In the genomic region with DNA sequence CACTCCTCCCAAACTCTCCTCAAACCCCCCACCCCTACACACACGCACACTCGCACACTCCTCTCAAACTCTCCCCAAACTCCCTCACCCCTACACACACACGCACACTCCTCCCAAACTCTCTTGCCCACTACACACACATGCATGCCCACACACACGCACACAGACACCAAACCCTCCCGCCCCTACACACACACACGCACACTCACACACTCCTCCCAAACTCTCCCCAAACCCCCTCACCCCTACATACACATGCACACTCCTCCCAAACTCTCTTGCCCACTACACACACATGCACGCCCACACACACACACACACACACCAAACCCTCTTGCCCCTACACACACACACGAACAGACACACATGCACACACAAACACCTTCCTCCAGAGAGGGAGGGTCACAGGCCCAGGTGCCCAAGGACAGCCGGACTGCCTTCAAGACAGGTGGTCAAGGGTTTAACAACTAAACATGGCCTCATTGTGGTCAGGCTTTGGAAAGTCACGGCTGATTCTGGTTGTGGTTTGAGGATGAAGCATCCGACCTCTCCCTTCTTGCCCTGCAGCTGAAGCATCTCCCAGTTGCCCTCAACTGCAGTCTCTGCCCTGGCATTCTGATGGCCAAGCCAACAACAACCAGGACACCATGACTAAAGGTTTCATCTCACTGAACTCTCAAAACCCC, we compare ENCODE assay signal across 19 cellular contexts.
"Had no signal": no experiment of that assay in that cellular context is flagged by ENCODE, and none has a peak within 500 bp of the region (broad histone marks: within the 10 kb centered on the region; RNA-seq: fewer than 3 reads in every experiment).

No MANE protein-coding gene starts in this region.

- H3K36me3 ChIP-seq: neutrophil, spleen, tibial artery had no signal

- H3K27ac Mint-ChIP-seq: activated CD8-positive, alpha-beta T cell treated with anti-CD3 and anti-CD28 coated beads for 36 hours; activated naive CD4-positive, alpha-beta T cell treated with anti-CD3 and anti-CD28 coated beads, Interleukin-2, amount 50 U/mL, for 72 hours; activated T-cell treated with anti-CD3 and anti-CD28 coated beads, Interleukin-2, amount 50 U/mL, for 72 hours; effector memory CD8-positive, alpha-beta T cell; naive thymus-derived CD8-positive, alpha-beta T cell; stimulated activated naive B cell treated with anti-CD40 and anti-IgM and Interleukin-4, amounts not matched to agents 10 μg/mL and 1 μg/mL and 100 μg/mL, for 72 hours had no signal

- DNase-seq: activated CD4-positive, alpha-beta T cell treated with anti-CD3 and anti-CD28 coated beads for 48 hours; activated CD4-positive, CD25-positive, alpha-beta regulatory T cell; activated CD8-positive, alpha-beta T cell treated with anti-CD3 and anti-CD28 coated beads for 36 hours; activated gamma-delta T cell treated with Interleukin-2 at 50 U/mL for 16 hours; activated T-cell treated with anti-CD3 and anti-CD28 coated beads, Interleukin-2, amount 50 U/mL, for 72 hours; amniotic stem cell; dermis blood vessel endothelial cell; effector memory CD8-positive, alpha-beta T cell; left ventricle myocardium superior; mucosa of descending colon; naive thymus-derived CD8-positive, alpha-beta T cell; spleen; stimulated activated CD4-positive, alpha-beta T cell treated with anti-CD3 and anti-CD28 coated beads, Interleukin-4, amount 100 ng/mL, for 4 hours; stimulated activated naive B cell treated with anti-CD40 and anti-IgM and Interleukin-4, amounts not matched to agents 10 μg/mL and 1 μg/mL and 100 μg/mL, for 72 hours; substantia nigra; T1000; tibial artery had no signal

- H3K4me1 Mint-ChIP-seq: naive thymus-derived CD8-positive, alpha-beta T cell; stimulated activated naive B cell treated with anti-CD40 and anti-IgM and Interleukin-4, amounts not matched to agents 10 μg/mL and 1 μg/mL and 100 μg/mL, for 72 hours had no signal

- H3K36me3 Mint-ChIP-seq: activated naive CD4-positive, alpha-beta T cell treated with anti-CD3 and anti-CD28 coated beads, Interleukin-2, amount 50 U/mL, for 72 hours; naive thymus-derived CD8-positive, alpha-beta T cell; stimulated activated naive B cell treated with anti-CD40 and anti-IgM and Interleukin-4, amounts not matched to agents 10 μg/mL and 1 μg/mL and 100 μg/mL, for 72 hours had no signal

- H3K4me3 ChIP-seq: mucosa of descending colon, spleen, tibial artery had no signal

- H3K9me3 ChIP-seq: mucosa of descending colon, neutrophil, spleen, tibial artery had no signal

- H3K27ac ChIP-seq: neutrophil, spleen, tibial artery had no signal

- H3K9me3 Mint-ChIP-seq: activated CD8-positive, alpha-beta T cell treated with anti-CD3 and anti-CD28 coated beads for 36 hours; activated naive CD4-positive, alpha-beta T cell treated with anti-CD3 and anti-CD28 coated beads, Interleukin-2, amount 50 U/mL, for 72 hours; activated T-cell treated with anti-CD3 and anti-CD28 coated beads, Interleukin-2, amount 50 U/mL, for 72 hours; effector memory CD8-positive, alpha-beta T cell; stimulated activated naive B cell treated with anti-CD40 and anti-IgM and Interleukin-4, amounts not matched to agents 10 μg/mL and 1 μg/mL and 100 μg/mL, for 72 hours had no signal

- H3K4me3 Mint-ChIP-seq: activated CD8-positive, alpha-beta T cell treated with anti-CD3 and anti-CD28 coated beads for 36 hours; activated T-cell treated with anti-CD3 and anti-CD28 coated beads, Interleukin-2, amount 50 U/mL, for 72 hours; effector memory CD8-positive, alpha-beta T cell; naive thymus-derived CD8-positive, alpha-beta T cell; stimulated activated naive B cell treated with anti-CD40 and anti-IgM and Interleukin-4, amounts not matched to agents 10 μg/mL and 1 μg/mL and 100 μg/mL, for 72 hours had no signal

- ATAC-seq: activated CD8-positive, alpha-beta T cell treated with anti-CD3 and anti-CD28 coated beads for 36 hours; activated naive CD4-positive, alpha-beta T cell treated with anti-CD3 and anti-CD28 coated beads, Interleukin-2, amount 50 U/mL, for 72 hours; activated T-cell treated with anti-CD3 and anti-CD28 coated beads, Interleukin-2, amount 50 U/mL, for 72 hours; effector memory CD8-positive, alpha-beta T cell; left ventricle myocardium superior; mucosa of descending colon; naive thymus-derived CD8-positive, alpha-beta T cell; stimulated activated naive B cell treated with anti-CD40 and anti-IgM and Interleukin-4, amounts not matched to agents 10 μg/mL and 1 μg/mL and 100 μg/mL, for 72 hours had no signal

- H3K4me1 ChIP-seq: spleen, tibial artery had no signal
